ENCODE assay signal across 7 cellular contexts in the genomic region with DNA sequence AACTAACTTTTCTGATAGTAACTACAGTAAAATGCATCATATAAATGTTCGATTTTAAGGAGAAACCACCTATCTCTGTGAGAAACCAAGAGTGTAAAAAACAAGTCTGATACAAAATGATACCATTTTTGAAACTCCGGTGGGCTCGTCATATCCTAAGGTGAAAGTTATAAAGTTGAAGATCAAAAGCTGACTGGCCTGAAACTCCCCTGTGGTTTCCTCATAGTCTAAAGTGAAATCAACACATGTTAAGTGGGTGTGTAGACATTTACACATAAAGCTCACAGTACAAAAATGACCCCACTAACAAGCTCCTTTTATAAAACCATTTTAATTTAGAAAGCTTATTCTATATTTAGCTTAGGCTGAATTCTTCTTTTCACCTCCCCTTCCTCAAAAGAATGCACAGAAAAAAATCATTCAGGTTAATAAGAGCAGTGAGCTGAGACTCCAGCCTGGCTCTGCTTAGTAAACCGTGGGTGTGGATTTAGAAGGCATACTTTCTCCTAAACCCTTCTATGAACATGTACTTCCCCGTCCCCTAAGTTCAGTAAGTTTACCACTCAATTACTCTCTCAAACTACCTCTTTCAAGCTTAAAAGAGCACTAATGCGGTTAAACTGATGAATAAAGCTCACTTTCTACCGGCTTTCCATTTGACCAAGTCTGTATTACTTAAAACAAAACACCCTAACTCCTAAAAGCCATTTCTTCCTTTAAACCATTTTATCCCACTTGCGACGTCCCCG. TPM values are rescaled to one million over a fixed set of nuclear protein-coding genes. Genes with fewer than 3 reads are reported as not detected.
DNase-seq lines count a peak whose midpoint lies in the region; ATAC-seq lines count a peak whose summit lies in the region.
"Not testable (repeated sequence)": the region's sequence is repeated elsewhere in the genome, so short reads cannot be mapped to it uniquely, and the experiment has no call there.

No MANE protein-coding gene starts in this region.

- not testable (repeated sequence) for H3K36me3 Mint-ChIP-seq in T-helper 17 cell (ENCODE audit: low read depth); activated naive CD4-positive, alpha-beta T cell treated with anti-CD3 and anti-CD28 coated beads, Interleukin-2, amount 50 U/mL, for 72 hours; stimulated activated memory B cell treated with anti-CD40 and anti-IgM and Interleukin-4, amounts not matched to agents 10 μg/mL and 1 μg/mL and 100 μg/mL, for 72 hours

- ATAC-seq in GM18519 (IDR thresholded peaks at IDR 0.05; ENCODE audit: low FRiP score, unreplicated experiment) (peak; percentile 38), GM21447 (IDR thresholded peaks at IDR 0.05; ENCODE audit: unreplicated experiment) (peak; percentile 42), HG02759 (IDR thresholded peaks at IDR 0.05; ENCODE audit: unreplicated experiment) (peak; percentile 38), HG03342 (IDR thresholded peaks at IDR 0.05; ENCODE audit: unreplicated experiment) (peak; percentile 27), T-helper 17 cell (peak; percentile 9)
- ATAC-seq in activated naive CD4-positive, alpha-beta T cell treated with anti-CD3 and anti-CD28 coated beads, Interleukin-2, amount 50 U/mL, for 72 hours: peak; percentile 56 to 71
- peak; percentile 21 for ATAC-seq in stimulated activated memory B cell treated with anti-CD40 and anti-IgM and Interleukin-4, amounts not matched to agents 10 μg/mL and 1 μg/mL and 100 μg/mL, for 72 hours

- H3K9me3 ChIP-seq in T-helper 17 cell (ENCODE audit: control insufficient read depth, low read length, poor library complexity, severe bottlenecking): not testable (repeated sequence)

- not testable (repeated sequence) for H3K4me1 Mint-ChIP-seq in T-helper 17 cell; stimulated activated memory B cell treated with anti-CD40 and anti-IgM and Interleukin-4, amounts not matched to agents 10 μg/mL and 1 μg/mL and 100 μg/mL, for 72 hours

- DNase-seq in T-helper 17 cell; activated naive CD4-positive, alpha-beta T cell treated with anti-CD3 and anti-CD28 coated beads, Interleukin-2, amount 50 U/mL, for 72 hours (ENCODE audit: low spot score in 2 of 2): not testable (repeated sequence)

- H3K27ac Mint-ChIP-seq in T-helper 17 cell; activated naive CD4-positive, alpha-beta T cell treated with anti-CD3 and anti-CD28 coated beads, Interleukin-2, amount 50 U/mL, for 72 hours; stimulated activated memory B cell treated with anti-CD40 and anti-IgM and Interleukin-4, amounts not matched to agents 10 μg/mL and 1 μg/mL and 100 μg/mL, for 72 hours: not testable (repeated sequence)

- H3K9me3 Mint-ChIP-seq in activated naive CD4-positive, alpha-beta T cell treated with anti-CD3 and anti-CD28 coated beads, Interleukin-2, amount 50 U/mL, for 72 hours; stimulated activated memory B cell treated with anti-CD40 and anti-IgM and Interleukin-4, amounts not matched to agents 10 μg/mL and 1 μg/mL and 100 μg/mL, for 72 hours: not testable (repeated sequence)

- not testable (repeated sequence) for H3K4me3 Mint-ChIP-seq in T-helper 17 cell; stimulated activated memory B cell treated with anti-CD40 and anti-IgM and Interleukin-4, amounts not matched to agents 10 μg/mL and 1 μg/mL and 100 μg/mL, for 72 hours

- not testable (repeated sequence) for H3K27me3 Mint-ChIP-seq in T-helper 17 cell; stimulated activated memory B cell treated with anti-CD40 and anti-IgM and Interleukin-4, amounts not matched to agents 10 μg/mL and 1 μg/mL and 100 μg/mL, for 72 hours

RNA-seq across cellular contexts. Expression of gene GOLGA8N, which starts 57.9 kb away (rescaled TPM):
- total RNA-seq in T-helper 17 cell: 1 to 10 TPM; 3.9 to 6.3 TPM
- 10 to 100 TPM in 1 of 2 donors, 1 to 10 TPM in 1; 8.6 to 10.0 TPM for total RNA-seq in activated naive CD4-positive, alpha-beta T cell treated with anti-CD3 and anti-CD28 coated beads, Interleukin-2, amount 50 U/mL, for 72 hours

Comparison
In these comparisons a context has a peak if more than half of its experiments do, and no peak if none do; other contexts are left out.
1. ATAC-seq: peak in every context shown above with its lines; median percentile 64 in activated naive CD4-positive, alpha-beta T cell treated with anti-CD3 and anti-CD28 coated beads, Interleukin-2, amount 50 U/mL, for 72 hours; 42 in GM21447; 38 in GM18519; 38 in HG02759; 27 in HG03342; 21 in stimulated activated memory B cell treated with anti-CD40 and anti-IgM and Interleukin-4, amounts not matched to agents 10 μg/mL and 1 μg/mL and 100 μg/mL, for 72 hours; 9 in T-helper 17 cell.